Comparison of ENCODE assay signal across 28 cellular contexts in the genomic region with DNA sequence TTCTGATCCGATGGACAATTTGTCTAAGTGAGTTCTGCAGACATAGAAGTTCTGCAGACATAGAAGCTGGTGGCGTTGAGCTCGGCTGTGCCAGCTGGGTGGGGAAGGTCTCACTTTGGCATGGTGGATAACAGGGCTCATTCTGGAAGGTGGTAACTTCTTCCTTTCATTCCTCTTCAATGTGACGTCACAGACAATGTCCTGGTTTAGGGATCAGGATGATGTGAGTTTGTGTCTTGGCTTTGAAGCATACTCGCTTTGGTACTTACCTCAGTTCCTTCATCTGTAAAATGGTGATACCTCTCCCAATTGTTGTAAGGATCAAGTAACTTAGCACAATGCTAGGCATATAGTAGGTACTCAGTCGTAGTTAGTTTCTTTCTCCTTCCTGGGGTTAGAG.
"Had no signal": no experiment of that assay in that cellular context is flagged by ENCODE, and none has a peak within 500 bp of the region (broad histone marks: within the 10 kb centered on the region; RNA-seq: fewer than 3 reads in every experiment).

No MANE protein-coding gene starts in this region.

- H3K4me3 Mint-ChIP-seq: dendritic cell treated with granulocyte-macrophage colony-stimulating factor and Interleukin-4, amounts not matched to agents 40 ng/mL and 50 ng/mL, for 4 days; effector memory CD8-positive, alpha-beta T cell had no signal

- H3K4me3 ChIP-seq: colonic mucosa, coronary artery, dorsolateral prefrontal cortex, esophagus muscularis mucosa, esophagus squamous epithelium, gastrocnemius medialis, gastroesophageal sphincter, heart left ventricle, heart right ventricle had no signal

- H3K9me3 Mint-ChIP-seq: dendritic cell treated with granulocyte-macrophage colony-stimulating factor and Interleukin-4, amounts not matched to agents 40 ng/mL and 50 ng/mL, for 4 days; effector memory CD8-positive, alpha-beta T cell had no signal

- H3K36me3 ChIP-seq: colonic mucosa, esophagus muscularis mucosa, esophagus squamous epithelium, gastrocnemius medialis, gastroesophageal sphincter, heart left ventricle, heart right ventricle had no signal

- ATAC-seq: effector memory CD8-positive, alpha-beta T cell; esophagus mucosa; foreskin keratinocyte; gastrocnemius medialis; gastroesophageal sphincter; heart left ventricle; heart right ventricle had no signal

- H3K27me3 ChIP-seq: colonic mucosa, foreskin keratinocyte, gastrocnemius medialis had no signal

- H3K27ac ChIP-seq: colonic mucosa, coronary artery, dorsolateral prefrontal cortex, epithelial cell of prostate, esophagus muscularis mucosa, esophagus squamous epithelium, foreskin keratinocyte, gastrocnemius medialis, gastroesophageal sphincter, heart left ventricle, heart right ventricle had no signal

- DNase-seq: colonic mucosa; cortex of kidney; dermis blood vessel endothelial cell; dorsolateral prefrontal cortex; effector CD4-positive, alpha-beta T cell; effector CD8-positive, alpha-beta T cell; effector memory CD4-positive, alpha-beta T cell; effector memory CD8-positive, alpha-beta T cell; erythroblast; esophagus squamous epithelium; foreskin fibroblast; foreskin keratinocyte; foreskin melanocyte; gastrocnemius medialis; glutamatergic neuron; head of caudate nucleus; heart left ventricle; heart right ventricle had no signal

- FAIRE-seq: colon, endometrium, endothelial cell of umbilical vein, frontal cortex had no signal

- H3K4me1 ChIP-seq: colonic mucosa, esophagus muscularis mucosa, esophagus squamous epithelium, foreskin keratinocyte, gastrocnemius medialis, gastroesophageal sphincter, heart left ventricle, heart right ventricle had no signal

- H3K27ac Mint-ChIP-seq: dendritic cell treated with granulocyte-macrophage colony-stimulating factor and Interleukin-4, amounts not matched to agents 40 ng/mL and 50 ng/mL, for 4 days; effector memory CD8-positive, alpha-beta T cell had no signal

- H3K9me3 ChIP-seq: colonic mucosa, esophagus muscularis mucosa, esophagus squamous epithelium, gastrocnemius medialis, gastroesophageal sphincter, heart left ventricle had no signal
